1 cellular context compared by ENCODE assay signal in the genomic region with DNA sequence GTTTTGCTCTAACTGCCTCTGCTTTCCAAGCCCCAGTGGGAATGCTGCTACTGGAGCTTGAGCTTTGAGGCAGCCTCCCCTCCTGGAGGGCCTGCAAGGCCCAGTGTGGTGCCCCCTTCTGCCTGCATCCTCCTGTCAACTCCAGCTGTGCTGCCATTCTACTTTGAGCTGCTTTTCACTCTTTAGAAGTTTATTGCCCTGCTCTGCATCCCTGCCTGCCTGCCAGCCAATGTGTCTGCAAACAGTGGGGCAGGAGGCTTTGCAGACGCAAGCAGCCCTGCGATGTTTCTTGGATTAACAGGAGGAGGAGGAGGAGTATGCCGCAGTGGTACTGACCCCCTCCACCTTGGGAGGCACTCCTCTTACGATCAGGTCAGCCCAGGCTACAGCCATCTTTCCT.
TF ChIP-seq lines count a peak whose summit lies in the region.

No MANE protein-coding gene starts in this region.

TF ChIP-seq in H1, 55 proteins besides CTCF, POLR2A, EP300 and RAD21:
- TF ChIP-seq HDAC2 (IDR thresholded peaks at IDR 0.05; ENCODE audit: borderline replicate concordance in 1 of 2, low read depth in 2 of 2, low read length in 2 of 2) = no peak
- no peak for TF ChIP-seq KDM4A (IDR thresholded peaks at IDR 0.05; ENCODE audit: low read depth, low read length, severe bottlenecking)
- TF ChIP-seq ASH2L (IDR thresholded peaks at IDR 0.05; ENCODE audit: low read length) = no peak
- TF ChIP-seq SUZ12 (IDR thresholded peaks at IDR 0.05; ENCODE audit: low read length) = no peak
- no peak for TF ChIP-seq TAF7 (optimal IDR thresholded peaks at IDR 0.05; ENCODE audit: borderline replicate concordance, low read depth, low read length)
- TF ChIP-seq SIRT6 (IDR thresholded peaks at IDR 0.05; ENCODE audit: low read length) = no peak
- TF ChIP-seq JUND (IDR thresholded peaks at IDR 0.05; ENCODE audit: low read length) = no peak
- TF ChIP-seq TCF12 (IDR thresholded peaks at IDR 0.05; ENCODE audit: low read depth, low read length) = no peak
- no peak for TF ChIP-seq KDM1A (IDR thresholded peaks at IDR 0.05; ENCODE audit: borderline replicate concordance, low read length)
- TF ChIP-seq EGR1 (IDR thresholded peaks at IDR 0.05; ENCODE audit: borderline replicate concordance, low read depth, low read length) = no peak
